In the genomic region with DNA sequence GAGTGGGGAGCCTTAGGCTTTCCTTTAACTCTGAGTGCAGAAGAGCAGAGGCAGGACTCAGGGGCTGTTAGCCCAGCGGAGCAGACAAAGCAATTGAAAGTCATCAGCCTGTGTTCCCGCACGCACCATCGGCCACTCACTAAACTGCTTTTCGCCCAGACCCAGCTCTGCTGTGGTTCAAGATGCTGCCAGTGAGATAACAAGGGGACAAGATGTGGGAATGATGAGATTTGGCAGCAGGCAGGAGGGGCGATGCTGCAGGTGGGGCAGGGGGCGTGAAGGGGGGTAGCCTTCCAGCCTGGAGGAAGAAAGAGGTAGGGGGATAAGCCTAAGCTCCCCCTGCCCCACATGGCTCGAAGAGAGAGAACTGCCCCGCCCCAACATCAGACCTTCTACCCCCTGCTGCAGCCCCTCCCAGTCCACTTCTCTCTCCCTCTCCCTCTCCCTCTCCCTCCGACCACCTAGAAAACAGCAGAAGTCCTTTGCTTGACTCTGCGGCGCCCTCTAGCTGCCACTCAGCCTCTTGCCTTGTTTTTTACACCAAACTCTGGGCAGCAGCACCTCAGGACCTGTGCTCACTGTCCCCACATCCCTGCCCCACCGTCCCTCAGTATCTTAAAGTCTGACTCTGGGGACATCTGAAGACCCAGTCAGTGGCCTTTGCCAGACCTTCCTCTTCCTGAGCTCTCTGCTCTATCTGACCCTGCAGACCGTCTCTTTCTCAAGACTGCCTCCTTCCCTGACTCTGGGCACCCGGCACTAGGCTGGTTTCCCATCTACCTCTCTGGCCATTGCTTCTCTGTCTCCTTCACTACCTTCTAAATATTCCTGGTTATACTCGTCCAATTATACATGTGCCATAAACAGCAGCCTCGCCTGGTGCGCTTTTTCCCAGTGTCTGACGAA, we compare ENCODE assay signal across 8 cellular contexts.
DNase-seq lines count a peak whose midpoint lies in the region; ATAC-seq, FAIRE-seq and TF ChIP-seq lines count a peak whose summit lies in the region.

No MANE protein-coding gene starts in this region.

- H3K4me3 ChIP-seq in OCI-LY1 (ENCODE audit: low read depth, low read length, poor library complexity, severe bottlenecking) = no peak overlapping the region
- no peak overlapping the region for H3K4me3 ChIP-seq in esophagus squamous epithelium

- peak; percentile 61 to 67 (median 64) for ATAC-seq in natural killer cell

- H3K27me3 Mint-ChIP-seq in CD14-positive monocyte (ENCODE audit: low read depth in 3 of 3) = peaks cover 2 to 4% (median 3%) of the 10 kb centered on the region in 3 donors
- peaks cover 18% of the 10 kb centered on the region for H3K27me3 Mint-ChIP-seq in HFFc6 (ENCODE audit: insufficient read depth)
- H3K27me3 Mint-ChIP-seq in activated T-cell treated with anti-CD3 and anti-CD28 coated beads, Interleukin-2, amount 50 U/mL, for 24 hours = no peaks in the 10 kb centered on the region
- H3K27me3 Mint-ChIP-seq in natural killer cell (ENCODE audit: low read depth in 2 of 2) = peaks cover 0 to 1% of the 10 kb centered on the region in 2 donors

- H3K9me3 Mint-ChIP-seq in CD14-positive monocyte = no peaks in the 10 kb centered on the region
- no peaks in the 10 kb centered on the region for H3K9me3 Mint-ChIP-seq in HFFc6
- no peaks in the 10 kb centered on the region for H3K9me3 Mint-ChIP-seq in activated T-cell treated with anti-CD3 and anti-CD28 coated beads, Interleukin-2, amount 50 U/mL, for 24 hours
- H3K9me3 Mint-ChIP-seq in natural killer cell = no peaks in the 10 kb centered on the region

- H3K4me1 ChIP-seq in OCI-LY1 (ENCODE audit: insufficient read depth, low read length, severe bottlenecking) (no peaks in the 10 kb centered on the region), esophagus squamous epithelium (peaks cover 0 to 18% (median 7%) of the 10 kb centered on the region in 3 donors)

- H3K27ac Mint-ChIP-seq in CD14-positive monocyte (peak overlapping the region in 1 of 7 donors; percentile 29), HFFc6 (no peak overlapping the region), natural killer cell (no peak overlapping the region)
- no peak overlapping the region for H3K27ac Mint-ChIP-seq in activated T-cell treated with anti-CD3 and anti-CD28 coated beads, Interleukin-2, amount 50 U/mL, for 24 hours

- H3K9me3 ChIP-seq in OCI-LY1 (ENCODE audit: low read length) (no peaks in the 10 kb centered on the region), esophagus squamous epithelium (no peaks in the 10 kb centered on the region)

- H3K4me3 Mint-ChIP-seq in CD14-positive monocyte (peak overlapping the region in 1 of 2 donors; percentile 32), HFFc6 (no peak overlapping the region), natural killer cell (no peak overlapping the region)
- no peak overlapping the region for H3K4me3 Mint-ChIP-seq in activated T-cell treated with anti-CD3 and anti-CD28 coated beads, Interleukin-2, amount 50 U/mL, for 24 hours

- no peaks in the 10 kb centered on the region for H4K20me1 ChIP-seq in OCI-LY1 (ENCODE audit: insufficient read depth, low read length)

- intact Hi-C loops in CD14-positive monocyte (cut with micrococcal nuclease) (loop anchor here in 1 of 2 donors (10.0 kb wide), 1 partner anchor 224 kb away; no protein-coding TSS in a partner anchor), esophagus squamous epithelium (cut with DNase I) (no loop called here), natural killer cell (cut with micrococcal nuclease) (no loop called here)

- H3K4me2 ChIP-seq in OCI-LY1 (ENCODE audit: low read length) = no peak overlapping the region

- H3K79me2 ChIP-seq in OCI-LY1 (ENCODE audit: insufficient read depth, low read length) = no peaks in the 10 kb centered on the region

- 42 to 44% methylated on average over 11 to 13 of the region's 19 CpGs for WGBS in esophagus squamous epithelium, 2 donors

- TF ChIP-seq CTCF in CD14-positive monocyte (IDR thresholded peaks at IDR 0.05) (peak; percentile 84), HFFc6 (IDR thresholded peaks at IDR 0.05) (peak; percentile 85), OCI-LY1 (IDR thresholded peaks at IDR 0.05; ENCODE audit: low read length) (peak; percentile 85), esophagus squamous epithelium (IDR thresholded peaks at IDR 0.05) (peak; percentile 56 to 78 (median 66)), natural killer cell (IDR thresholded peaks at IDR 0.05) (peak; percentile 57)

- TF ChIP-seq POLR2A in esophagus squamous epithelium (IDR thresholded peaks at IDR 0.05) = no peak

- no peaks in the 10 kb centered on the region for H3K36me3 Mint-ChIP-seq in CD14-positive monocyte
- no peaks in the 10 kb centered on the region for H3K36me3 Mint-ChIP-seq in HFFc6 (ENCODE audit: low read depth)
- H3K36me3 Mint-ChIP-seq in activated T-cell treated with anti-CD3 and anti-CD28 coated beads, Interleukin-2, amount 50 U/mL, for 24 hours (ENCODE audit: low read depth) = no peaks in the 10 kb centered on the region
- no peaks in the 10 kb centered on the region for H3K36me3 Mint-ChIP-seq in natural killer cell

- H2AFZ ChIP-seq in OCI-LY1 (ENCODE audit: low read length) = no peak overlapping the region

- H3K27ac ChIP-seq in OCI-LY1 (ENCODE audit: low read depth, low read length, poor library complexity, severe bottlenecking) (no peak overlapping the region), esophagus squamous epithelium (no peak overlapping the region)

- H3K4me1 Mint-ChIP-seq in CD14-positive monocyte (peaks cover 32% of the 10 kb centered on the region), HFFc6 (ENCODE audit: low read depth) (peaks cover 23% of the 10 kb centered on the region), natural killer cell (no peaks in the 10 kb centered on the region)
- peaks cover 6% of the 10 kb centered on the region for H3K4me1 Mint-ChIP-seq in activated T-cell treated with anti-CD3 and anti-CD28 coated beads, Interleukin-2, amount 50 U/mL, for 24 hours (ENCODE audit: low read depth)

- H3K27me3 ChIP-seq in OCI-LY1 (ENCODE audit: insufficient read depth, low read length) (0 out of 2 replicates have a peak, but pooled peaks cover 5% of the 10 kb centered on the region), esophagus squamous epithelium (peaks cover 0 to 11% (median 0%) of the 10 kb centered on the region in 4 donors)

- DNase-seq in CD14-positive monocyte (ENCODE audit: low spot score) (peak; percentile 70), HFFc6 (peak; percentile 21), esophagus squamous epithelium (lab: John Stamatoyannopoulos, UW) (no peak), natural killer cell (peak; percentile 52), RCC 7860 (ENCODE audit: low spot score) (no peak)
- DNase-seq in activated T-cell treated with anti-CD3 and anti-CD28 coated beads, Interleukin-2, amount 50 U/mL, for 24 hours = peak; percentile 77
- peak; percentile 40 for DNase-seq in stimulated activated naive CD4-positive, alpha-beta T cell treated with Interleukin-2 at 50 U/mL for 16 hours (lab: John Stamatoyannopoulos, UW)

- H3K9ac ChIP-seq in OCI-LY1 (ENCODE audit: low read length) = no peak overlapping the region

- H3K9me2 ChIP-seq in OCI-LY1 (ENCODE audit: low read depth, low read length) = no peaks in the 10 kb centered on the region

- no peaks in the 10 kb centered on the region for H3F3A ChIP-seq in OCI-LY1 (ENCODE audit: insufficient read depth, low read length)

- H3K36me3 ChIP-seq in OCI-LY1 (ENCODE audit: insufficient read depth, low read length) (no peaks in the 10 kb centered on the region), esophagus squamous epithelium (no peaks in the 10 kb centered on the region)

- FAIRE-seq in RCC 7860 (lab: Jason Lieb, UNC) = no peak

Comparison
In these comparisons a context has a peak if more than half of its experiments do, and no peak if none do; other contexts are left out.
1. DNase-seq: peak in CD14-positive monocyte (single experiment), HFFc6 (single experiment), activated T-cell treated with anti-CD3 and anti-CD28 coated beads, Interleukin-2, amount 50 U/mL, for 24 hours (single experiment), natural killer cell (single experiment) and stimulated activated naive CD4-positive, alpha-beta T cell treated with Interleukin-2 at 50 U/mL for 16 hours (single experiment); none in esophagus squamous epithelium (single experiment) and RCC 7860 (single experiment).
2. Peak in every context shown above with its lines, with median percentiles within 50 percentile points of each other: CTCF ChIP-seq.